Comparison of ENCODE assay signal across 2 cellular contexts in genomic region chrX:1609311-1609710, GRCh38.
TF ChIP-seq lines count a peak whose summit lies in the region.

No MANE protein-coding gene starts in this region.

TF ChIP-seq in A549, 52 proteins besides CTCF, POLR2A, EP300 and RAD21:
- TF ChIP-seq HEYL (CRISPR knock-in tag; IDR thresholded peaks at IDR 0.05) (no peak), RCOR1 (IDR thresholded peaks at IDR 0.05; ENCODE audit: low read depth, low read length) (no peak), SMC3 (IDR thresholded peaks at IDR 0.05) (no peak), RFX5 (IDR thresholded peaks at IDR 0.05) (no peak), JUN (IDR thresholded peaks at IDR 0.05) (no peak), GATA3 (IDR thresholded peaks at IDR 0.05; ENCODE audit: borderline replicate concordance) (no peak), USF2 (IDR thresholded peaks at IDR 0.05) (no peak), HOXA7 (CRISPR knock-in tag; IDR thresholded peaks at IDR 0.05) (no peak), ZC3H11A (IDR thresholded peaks at IDR 0.05) (no peak)
TF ChIP-seq in A549: peak in this region for 0.

TF ChIP-seq in GM12878, 131 proteins besides CTCF, POLR2A, EP300 and RAD21:
- TF ChIP-seq GABPA (IDR thresholded peaks at IDR 0.05; ENCODE audit: low read depth): no peak
- no peak for TF ChIP-seq SUZ12 (IDR thresholded peaks at IDR 0.05; ENCODE audit: unreplicated experiment)
- no peak for TF ChIP-seq CEBPZ (IDR thresholded peaks at IDR 0.05; ENCODE audit: low read depth, low read length)
